ENCODE assay signal across 1 cellular context in genomic region chr16:19523559-19524355, GRCh38.
TF ChIP-seq lines count a peak whose summit lies in the region.

A gene with protein sequence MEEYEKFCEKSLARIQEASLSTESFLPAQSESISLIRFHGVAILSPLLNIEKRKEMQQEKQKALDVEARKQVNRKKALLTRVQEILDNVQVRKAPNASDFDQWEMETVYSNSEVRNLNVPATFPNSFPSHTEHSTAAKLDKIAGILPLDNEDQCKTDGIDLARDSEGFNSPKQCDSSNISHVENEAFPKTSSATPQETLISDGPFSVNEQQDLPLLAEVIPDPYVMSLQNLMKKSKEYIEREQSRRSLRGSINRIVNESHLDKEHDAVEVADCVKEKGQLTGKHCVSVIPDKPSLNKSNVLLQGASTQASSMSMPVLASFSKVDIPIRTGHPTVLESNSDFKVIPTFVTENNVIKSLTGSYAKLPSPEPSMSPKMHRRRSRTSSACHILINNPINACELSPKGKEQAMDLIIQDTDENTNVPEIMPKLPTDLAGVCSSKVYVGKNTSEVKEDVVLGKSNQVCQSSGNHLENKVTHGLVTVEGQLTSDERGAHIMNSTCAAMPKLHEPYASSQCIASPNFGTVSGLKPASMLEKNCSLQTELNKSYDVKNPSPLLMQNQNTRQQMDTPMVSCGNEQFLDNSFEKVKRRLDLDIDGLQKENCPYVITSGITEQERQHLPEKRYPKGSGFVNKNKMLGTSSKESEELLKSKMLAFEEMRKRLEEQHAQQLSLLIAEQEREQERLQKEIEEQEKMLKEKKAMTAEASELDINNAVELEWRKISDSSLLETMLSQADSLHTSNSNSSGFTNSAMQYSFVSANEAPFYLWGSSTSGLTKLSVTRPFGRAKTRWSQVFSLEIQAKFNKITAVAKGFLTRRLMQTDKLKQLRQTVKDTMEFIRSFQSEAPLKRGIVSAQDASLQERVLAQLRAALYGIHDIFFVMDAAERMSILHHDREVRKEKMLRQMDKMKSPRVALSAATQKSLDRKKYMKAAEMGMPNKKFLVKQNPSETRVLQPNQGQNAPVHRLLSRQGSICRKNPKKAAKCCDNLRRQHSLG (plus strand): TSS chr16:19523942. CDS start chr16:19527882, 3,940 bp downstream.

TF ChIP-seq in HEK293, 187 proteins besides CTCF, POLR2A, EP300 and RAD21 (continued from another document and continues in another):
- TF ChIP-seq TSHZ1 (tag by site-specific recombination; IDR thresholded peaks at IDR 0.05; ENCODE audit: borderline replicate concordance) (no peak), ZNF623 (tag by site-specific recombination; IDR thresholded peaks at IDR 0.05) (no peak), ZBTB49 (tag by site-specific recombination; IDR thresholded peaks at IDR 0.05; ENCODE audit: low read depth) (no peak), ZSCAN4 (tag by site-specific recombination; IDR thresholded peaks at IDR 0.05) (no peak), ZNF585B (tag by site-specific recombination; IDR thresholded peaks at IDR 0.05) (no peak), ZNF394 (tag by site-specific recombination; IDR thresholded peaks at IDR 0.05; ENCODE audit: borderline replicate concordance) (peak; percentile 49; the same call in 1 of the 2 replicates), SP3 (tag by site-specific recombination; IDR thresholded peaks at IDR 0.05) (peak; percentile 83), ZNF707 (tag by site-specific recombination; IDR thresholded peaks at IDR 0.05) (no peak), ZNF560 (tag by site-specific recombination; IDR thresholded peaks at IDR 0.05; ENCODE audit: borderline replicate concordance) (no peak), BCL11A (tag by site-specific recombination; IDR thresholded peaks at IDR 0.05; ENCODE audit: low read depth) (no peak), ZNF324 (tag by site-specific recombination; IDR thresholded peaks at IDR 0.05) (peak; percentile 77), ZEB2 (tag by site-specific recombination; IDR thresholded peaks at IDR 0.05) (no peak; the same call in none of the 2 replicates), ZNF629 (tag by site-specific recombination; IDR thresholded peaks at IDR 0.05) (peak; percentile 90), ZNF529 (tag by site-specific recombination; IDR thresholded peaks at IDR 0.05; ENCODE audit: insufficient replicate concordance) (no peak), ZXDB (tag by site-specific recombination; IDR thresholded peaks at IDR 0.05) (peak; percentile 84), ZNF600 (tag by site-specific recombination; IDR thresholded peaks at IDR 0.05) (peak; percentile 83), ZBTB20 (tag by site-specific recombination; IDR thresholded peaks at IDR 0.05) (peak; percentile 98), ZNF18 (tag by site-specific recombination; IDR thresholded peaks at IDR 0.05) (no peak), HOXD13 (CRISPR knock-in tag; IDR thresholded peaks at IDR 0.05; ENCODE audit: borderline replicate concordance) (no peak), ZNF449 (tag by site-specific recombination; IDR thresholded peaks at IDR 0.05) (no peak), ZNF391 (tag by site-specific recombination; IDR thresholded peaks at IDR 0.05; ENCODE audit: borderline replicate concordance, low read depth) (peak; percentile 31; the same call in 1 of the 2 replicates), ZNF626 (tag by site-specific recombination; IDR thresholded peaks at IDR 0.05) (no peak), HOXC10 (CRISPR knock-in tag; IDR thresholded peaks at IDR 0.05) (no peak), ZSCAN30 (tag by site-specific recombination; IDR thresholded peaks at IDR 0.05) (no peak), PRDM2 (tag by site-specific recombination; IDR thresholded peaks at IDR 0.05; ENCODE audit: borderline replicate concordance) (no peak), YY2 (tag by site-specific recombination; IDR thresholded peaks at IDR 0.05) (peak; percentile 86)
- TF ChIP-seq, protein P1, sequence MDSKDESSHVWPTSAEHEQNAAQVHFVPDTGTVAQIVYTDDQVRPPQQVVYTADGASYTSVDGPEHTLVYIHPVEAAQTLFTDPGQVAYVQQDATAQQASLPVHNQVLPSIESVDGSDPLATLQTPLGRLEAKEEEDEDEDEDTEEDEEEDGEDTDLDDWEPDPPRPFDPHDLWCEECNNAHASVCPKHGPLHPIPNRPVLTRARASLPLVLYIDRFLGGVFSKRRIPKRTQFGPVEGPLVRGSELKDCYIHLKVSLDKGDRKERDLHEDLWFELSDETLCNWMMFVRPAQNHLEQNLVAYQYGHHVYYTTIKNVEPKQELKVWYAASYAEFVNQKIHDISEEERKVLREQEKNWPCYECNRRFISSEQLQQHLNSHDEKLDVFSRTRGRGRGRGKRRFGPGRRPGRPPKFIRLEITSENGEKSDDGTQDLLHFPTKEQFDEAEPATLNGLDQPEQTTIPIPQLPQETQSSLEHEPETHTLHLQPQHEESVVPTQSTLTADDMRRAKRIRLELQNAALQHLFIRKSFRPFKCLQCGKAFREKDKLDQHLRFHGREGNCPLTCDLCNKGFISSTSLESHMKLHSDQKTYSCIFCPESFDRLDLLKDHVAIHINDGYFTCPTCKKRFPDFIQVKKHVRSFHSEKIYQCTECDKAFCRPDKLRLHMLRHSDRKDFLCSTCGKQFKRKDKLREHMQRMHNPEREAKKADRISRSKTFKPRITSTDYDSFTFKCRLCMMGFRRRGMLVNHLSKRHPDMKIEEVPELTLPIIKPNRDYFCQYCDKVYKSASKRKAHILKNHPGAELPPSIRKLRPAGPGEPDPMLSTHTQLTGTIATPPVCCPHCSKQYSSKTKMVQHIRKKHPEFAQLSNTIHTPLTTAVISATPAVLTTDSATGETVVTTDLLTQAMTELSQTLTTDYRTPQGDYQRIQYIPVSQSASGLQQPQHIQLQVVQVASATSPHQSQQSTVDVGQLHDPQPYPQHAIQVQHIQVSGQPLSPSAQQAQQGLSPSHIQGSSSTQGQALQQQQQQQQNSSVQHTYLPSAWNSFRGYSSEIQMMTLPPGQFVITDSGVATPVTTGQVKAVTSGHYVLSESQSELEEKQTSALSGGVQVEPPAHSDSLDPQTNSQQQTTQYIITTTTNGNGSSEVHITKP (tag by site-specific recombination; IDR thresholded peaks at IDR 0.05), result peak; percentile 50
- TF ChIP-seq, protein P2, sequence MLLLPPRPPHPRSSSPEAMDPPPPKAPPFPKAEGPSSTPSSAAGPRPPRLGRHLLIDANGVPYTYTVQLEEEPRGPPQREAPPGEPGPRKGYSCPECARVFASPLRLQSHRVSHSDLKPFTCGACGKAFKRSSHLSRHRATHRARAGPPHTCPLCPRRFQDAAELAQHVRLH (tag by site-specific recombination; IDR thresholded peaks at IDR 0.05), result peak; percentile 78; the same call in 1 of the 2 replicates
